In the genomic region with DNA sequence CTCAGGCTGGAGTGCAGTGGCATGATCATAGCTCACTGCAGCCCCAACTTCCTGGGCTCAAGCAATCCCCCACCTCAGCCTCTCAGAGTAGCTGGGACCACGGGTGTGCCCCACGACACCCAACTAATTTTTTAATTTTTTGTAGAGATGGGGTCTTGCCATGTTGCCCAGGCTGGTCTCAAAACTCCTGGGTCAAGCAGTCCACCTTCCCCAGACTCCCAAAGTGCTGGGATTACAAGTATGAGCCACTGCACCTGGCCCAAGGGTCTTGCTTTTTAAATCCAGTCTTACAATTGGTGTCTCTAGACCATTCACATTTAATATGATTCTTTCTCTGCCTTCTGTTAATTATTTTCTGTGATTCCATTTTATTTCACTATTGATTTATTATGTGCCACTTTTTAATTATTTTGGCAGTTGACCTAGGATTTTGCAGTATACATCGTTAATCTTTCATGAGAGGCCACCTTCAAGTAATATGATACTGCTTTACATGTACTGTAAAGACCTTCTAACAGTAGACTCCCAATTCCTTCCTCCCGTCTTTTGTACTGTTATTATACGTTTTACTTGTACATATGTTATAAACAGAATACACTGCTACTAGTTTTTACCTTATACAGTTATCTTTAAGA, we compare ENCODE assay signal across 1 cellular context.
TF ChIP-seq lines count a peak whose summit lies in the region.

No MANE protein-coding gene starts in this region.

TF ChIP-seq in HEK293, 187 proteins besides CTCF, POLR2A, EP300 and RAD21 (continued from another document):
- TF ChIP-seq, protein P1, sequence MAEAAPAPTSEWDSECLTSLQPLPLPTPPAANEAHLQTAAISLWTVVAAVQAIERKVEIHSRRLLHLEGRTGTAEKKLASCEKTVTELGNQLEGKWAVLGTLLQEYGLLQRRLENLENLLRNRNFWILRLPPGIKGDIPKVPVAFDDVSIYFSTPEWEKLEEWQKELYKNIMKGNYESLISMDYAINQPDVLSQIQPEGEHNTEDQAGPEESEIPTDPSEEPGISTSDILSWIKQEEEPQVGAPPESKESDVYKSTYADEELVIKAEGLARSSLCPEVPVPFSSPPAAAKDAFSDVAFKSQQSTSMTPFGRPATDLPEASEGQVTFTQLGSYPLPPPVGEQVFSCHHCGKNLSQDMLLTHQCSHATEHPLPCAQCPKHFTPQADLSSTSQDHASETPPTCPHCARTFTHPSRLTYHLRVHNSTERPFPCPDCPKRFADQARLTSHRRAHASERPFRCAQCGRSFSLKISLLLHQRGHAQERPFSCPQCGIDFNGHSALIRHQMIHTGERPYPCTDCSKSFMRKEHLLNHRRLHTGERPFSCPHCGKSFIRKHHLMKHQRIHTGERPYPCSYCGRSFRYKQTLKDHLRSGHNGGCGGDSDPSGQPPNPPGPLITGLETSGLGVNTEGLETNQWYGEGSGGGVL (tag by site-specific recombination; IDR thresholded peaks at IDR 0.05): no peak
- TF ChIP-seq ZNF843 (tag by site-specific recombination; IDR thresholded peaks at IDR 0.05) (peak; percentile 73; the same call in 1 of the 2 replicates), WT1 (tag by site-specific recombination; IDR thresholded peaks at IDR 0.05) (peak; percentile 95), BCL11B (tag by site-specific recombination; IDR thresholded peaks at IDR 0.05; ENCODE audit: low read depth) (0 out of 2 replicates have a peak, but pooled peaks have one; percentile 27), OVOL3 (tag by site-specific recombination; IDR thresholded peaks at IDR 0.05) (peak; percentile 41; the same call in 1 of the 2 replicates), ZBTB20 (tag by site-specific recombination; IDR thresholded peaks at IDR 0.05) (no peak), GFI1B (tag by site-specific recombination; IDR thresholded peaks at IDR 0.05) (peak; percentile 38; the same call in 1 of the 2 replicates), ZIC2 (tag by site-specific recombination; IDR thresholded peaks at IDR 0.05) (no peak), ZNF701 (tag by site-specific recombination; IDR thresholded peaks at IDR 0.05) (no peak), GLI4 (tag by site-specific recombination; IDR thresholded peaks at IDR 0.05) (no peak), ZNF660 (tag by site-specific recombination; IDR thresholded peaks at IDR 0.05) (no peak), ZBTB7A (tag by site-specific recombination; IDR thresholded peaks at IDR 0.05; ENCODE audit: low read depth) (no peak), ZNF2 (tag by site-specific recombination; IDR thresholded peaks at IDR 0.05) (no peak)
- TF ChIP-seq, protein P2, sequence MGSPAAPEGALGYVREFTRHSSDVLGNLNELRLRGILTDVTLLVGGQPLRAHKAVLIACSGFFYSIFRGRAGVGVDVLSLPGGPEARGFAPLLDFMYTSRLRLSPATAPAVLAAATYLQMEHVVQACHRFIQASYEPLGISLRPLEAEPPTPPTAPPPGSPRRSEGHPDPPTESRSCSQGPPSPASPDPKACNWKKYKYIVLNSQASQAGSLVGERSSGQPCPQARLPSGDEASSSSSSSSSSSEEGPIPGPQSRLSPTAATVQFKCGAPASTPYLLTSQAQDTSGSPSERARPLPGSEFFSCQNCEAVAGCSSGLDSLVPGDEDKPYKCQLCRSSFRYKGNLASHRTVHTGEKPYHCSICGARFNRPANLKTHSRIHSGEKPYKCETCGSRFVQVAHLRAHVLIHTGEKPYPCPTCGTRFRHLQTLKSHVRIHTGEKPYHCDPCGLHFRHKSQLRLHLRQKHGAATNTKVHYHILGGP (tag by site-specific recombination; IDR thresholded peaks at IDR 0.05): peak; percentile 42; the same call in 1 of the 2 replicates
- TF ChIP-seq, protein P3, sequence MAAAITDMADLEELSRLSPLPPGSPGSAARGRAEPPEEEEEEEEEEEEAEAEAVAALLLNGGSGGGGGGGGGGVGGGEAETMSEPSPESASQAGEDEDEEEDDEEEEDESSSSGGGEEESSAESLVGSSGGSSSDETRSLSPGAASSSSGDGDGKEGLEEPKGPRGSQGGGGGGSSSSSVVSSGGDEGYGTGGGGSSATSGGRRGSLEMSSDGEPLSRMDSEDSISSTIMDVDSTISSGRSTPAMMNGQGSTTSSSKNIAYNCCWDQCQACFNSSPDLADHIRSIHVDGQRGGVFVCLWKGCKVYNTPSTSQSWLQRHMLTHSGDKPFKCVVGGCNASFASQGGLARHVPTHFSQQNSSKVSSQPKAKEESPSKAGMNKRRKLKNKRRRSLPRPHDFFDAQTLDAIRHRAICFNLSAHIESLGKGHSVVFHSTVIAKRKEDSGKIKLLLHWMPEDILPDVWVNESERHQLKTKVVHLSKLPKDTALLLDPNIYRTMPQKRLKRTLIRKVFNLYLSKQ (tag by site-specific recombination; IDR thresholded peaks at IDR 0.05; ENCODE audit: borderline replicate concordance): no peak
- TF ChIP-seq, protein P4, sequence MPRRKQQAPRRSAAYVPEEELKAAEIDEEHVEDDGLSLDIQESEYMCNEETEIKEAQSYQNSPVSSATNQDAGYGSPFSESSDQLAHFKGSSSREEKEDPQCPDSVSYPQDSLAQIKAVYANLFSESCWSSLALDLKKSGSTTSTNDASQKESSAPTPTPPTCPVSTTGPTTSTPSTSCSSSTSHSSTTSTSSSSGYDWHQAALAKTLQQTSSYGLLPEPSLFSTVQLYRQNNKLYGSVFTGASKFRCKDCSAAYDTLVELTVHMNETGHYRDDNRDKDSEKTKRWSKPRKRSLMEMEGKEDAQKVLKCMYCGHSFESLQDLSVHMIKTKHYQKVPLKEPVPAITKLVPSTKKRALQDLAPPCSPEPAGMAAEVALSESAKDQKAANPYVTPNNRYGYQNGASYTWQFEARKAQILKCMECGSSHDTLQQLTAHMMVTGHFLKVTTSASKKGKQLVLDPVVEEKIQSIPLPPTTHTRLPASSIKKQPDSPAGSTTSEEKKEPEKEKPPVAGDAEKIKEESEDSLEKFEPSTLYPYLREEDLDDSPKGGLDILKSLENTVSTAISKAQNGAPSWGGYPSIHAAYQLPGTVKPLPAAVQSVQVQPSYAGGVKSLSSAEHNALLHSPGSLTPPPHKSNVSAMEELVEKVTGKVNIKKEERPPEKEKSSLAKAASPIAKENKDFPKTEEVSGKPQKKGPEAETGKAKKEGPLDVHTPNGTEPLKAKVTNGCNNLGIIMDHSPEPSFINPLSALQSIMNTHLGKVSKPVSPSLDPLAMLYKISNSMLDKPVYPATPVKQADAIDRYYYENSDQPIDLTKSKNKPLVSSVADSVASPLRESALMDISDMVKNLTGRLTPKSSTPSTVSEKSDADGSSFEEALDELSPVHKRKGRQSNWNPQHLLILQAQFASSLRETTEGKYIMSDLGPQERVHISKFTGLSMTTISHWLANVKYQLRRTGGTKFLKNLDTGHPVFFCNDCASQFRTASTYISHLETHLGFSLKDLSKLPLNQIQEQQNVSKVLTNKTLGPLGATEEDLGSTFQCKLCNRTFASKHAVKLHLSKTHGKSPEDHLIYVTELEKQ (tag by site-specific recombination; IDR thresholded peaks at IDR 0.05; ENCODE audit: borderline replicate concordance): peak; percentile 28; the same call in 1 of the 2 replicates
